Comparison of ENCODE assay signal across 9 cellular contexts in genomic region chr7:44587843-44588711, GRCh38. TPM values are rescaled to one million over a fixed set of nuclear protein-coding genes. Genes with fewer than 3 reads are reported as not detected.
DNase-seq lines count a peak whose midpoint lies in the region; ATAC-seq, FAIRE-seq and TF ChIP-seq lines count a peak whose summit lies in the region.
"Had no signal": no experiment of that assay in that cellular context is flagged by ENCODE, and none has a peak within 500 bp of the region (broad histone marks: within the 10 kb centered on the region; RNA-seq: fewer than 3 reads in every experiment).

No MANE protein-coding gene starts in this region.

- H3K79me2 ChIP-seq in DND-41 (ENCODE audit: insufficient read depth, low read length): no peaks in the 10 kb centered on the region; the same call in 1 of the 2 replicates

- peaks cover 3% of the 10 kb centered on the region for H3K4me1 ChIP-seq in DND-41 (ENCODE audit: insufficient read depth, low read length)
- H3K4me1 ChIP-seq in small intestine (ENCODE audit: control insufficient read depth in 2 of 2, insufficient read depth in 1 of 2, low read depth in 1 of 2, low read length in 1 of 2): no peaks in the 10 kb centered on the region

- H4K20me1 ChIP-seq in DND-41 (ENCODE audit: insufficient read depth, low read length): no peaks in the 10 kb centered on the region

- no peaks in the 10 kb centered on the region for H3K27me3 ChIP-seq in DND-41 (ENCODE audit: insufficient read depth, low read length, poor library complexity)
- no peaks in the 10 kb centered on the region for H3K27me3 ChIP-seq in small intestine (ENCODE audit: control insufficient read depth in 2 of 2, insufficient read depth in 2 of 2, low read length in 2 of 2)

- H3K36me3 ChIP-seq in DND-41 (ENCODE audit: insufficient read depth, low read length) (no peaks in the 10 kb centered on the region), small intestine (ENCODE audit: control insufficient read depth in 2 of 2, insufficient read depth in 2 of 2, low read length in 2 of 2) (no peaks in the 10 kb centered on the region)

- WGBS in small intestine, 3 donors: 10 to 22% (median 11%) methylated on average over 6 of the region's 6 CpGs

- peak; percentile 72 for TF ChIP-seq CTCF in DND-41 (IDR thresholded peaks at IDR 0.05; ENCODE audit: borderline replicate concordance, extremely low read depth, low read length, poor library complexity, severe bottlenecking)

- intact Hi-C loops in head of caudate nucleus (cut with DNase I): loop anchor here (10.0 kb wide), 1 partner anchor 397 kb away; no protein-coding TSS in a partner anchor

- ATAC-seq in DND-41 (ENCODE audit: insufficient read depth, low read depth) (peak; percentile 79), HG03095 (IDR thresholded peaks at IDR 0.05; ENCODE audit: unreplicated experiment) (no peak)

- no peak overlapping the region; the same call in 1 of the 2 replicates for H2AFZ ChIP-seq in DND-41 (ENCODE audit: low read depth, low read length)

- in situ Hi-C loops in KBM-7 (cut with MboI; ENCODE audit: low pct_unique_long_range_greater_than_20kb, low sequenced_read_pairs): loop anchor here (25.0 kb wide), 2 partner anchors 349 to 549 kb away; no protein-coding TSS in a partner anchor

- H3K9me3 ChIP-seq in DND-41 (ENCODE audit: insufficient read depth, low read length, severe bottlenecking): no peaks in the 10 kb centered on the region
- H3K9me3 ChIP-seq in small intestine (ENCODE audit: control insufficient read depth, low read depth): no peaks in the 10 kb centered on the region

- H3K4me3 ChIP-seq in DND-41 (ENCODE audit: low read depth in 1 of 2, low read length in 2 of 2): no peak overlapping the region
- no peak overlapping the region for H3K4me3 ChIP-seq in small intestine (ENCODE audit: low read depth in 1 of 2, low read length in 2 of 2)

- no peak overlapping the region for H3K27ac ChIP-seq in DND-41 (ENCODE audit: low read length)
- no peak overlapping the region for H3K27ac ChIP-seq in small intestine (ENCODE audit: low read depth in 1 of 2, low read length in 1 of 2)

- peak; percentile 52 for DNase-seq in DND-41
- peak; percentile 80 for DNase-seq in KBM-7
- peak; percentile 56 for DNase-seq in RCC 7860 (ENCODE audit: low spot score)
- DNase-seq in activated naive CD4-positive, alpha-beta T cell treated with Interleukin-2 at 50 U/mL for 16 hours: peak; percentile 62
- DNase-seq in head of caudate nucleus: peak in 31 of 42 donors; percentile 16 to 79 (median 57)
- DNase-seq in small intestine: peak; percentile 73
- DNase-seq in cerebellar nuclear complex (lab: John Stamatoyannopoulos, UW): no peak

- FAIRE-seq in RCC 7860 (lab: Jason Lieb, UNC) (peak; percentile 81), small intestine (lab: Jason Lieb, UNC) (no peak)
- FAIRE-seq: TTC549 had no signal

- no peak overlapping the region for H3K4me2 ChIP-seq in DND-41 (ENCODE audit: insufficient read depth, low read length)

- no peak overlapping the region for H3K9ac ChIP-seq in DND-41 (ENCODE audit: low read depth, low read length)

RNA-seq across cellular contexts. Expression of gene TMED4, which starts 6.0 kb away (rescaled TPM):
- 10 to 100 TPM; 64.8 to 83.9 (median 76.2) TPM for polyA plus RNA-seq in small intestine

RNA-seq across cellular contexts. Expression of gene DDX56, which starts 14.4 kb away (rescaled TPM):
- 100 to 1,000 TPM in 2 of 3 donors, 10 to 100 TPM in 1; 62.2 to 359 (median 336) TPM for polyA plus RNA-seq in small intestine

RNA-seq across cellular contexts. Expression of gene OGDH, which starts 18.4 kb away (rescaled TPM):
- polyA plus RNA-seq in small intestine: 100 to 1,000 TPM in 2 of 3 donors, 10 to 100 TPM in 1; 66.8 to 136 (median 124) TPM

RNA-seq across cellular contexts. Expression of gene NPC1L1, which starts 46.9 kb away (rescaled TPM):
- 100 to 1,000 TPM in 1 of 3 donors, 10 to 100 TPM in 2; 39.9 to 108 (median 42.7) TPM for polyA plus RNA-seq in small intestine

Comparison
In these comparisons a context has a peak if more than half of its experiments do, and no peak if none do; other contexts are left out.
1. DNase-seq: peak in DND-41 (single experiment), KBM-7 (single experiment), RCC 7860 (single experiment), activated naive CD4-positive, alpha-beta T cell treated with Interleukin-2 at 50 U/mL for 16 hours (single experiment), head of caudate nucleus (31 of 42) and small intestine (single experiment); none in cerebellar nuclear complex (0 of 2).